ENCODE assay signal across 1 cellular context in the genomic region with DNA sequence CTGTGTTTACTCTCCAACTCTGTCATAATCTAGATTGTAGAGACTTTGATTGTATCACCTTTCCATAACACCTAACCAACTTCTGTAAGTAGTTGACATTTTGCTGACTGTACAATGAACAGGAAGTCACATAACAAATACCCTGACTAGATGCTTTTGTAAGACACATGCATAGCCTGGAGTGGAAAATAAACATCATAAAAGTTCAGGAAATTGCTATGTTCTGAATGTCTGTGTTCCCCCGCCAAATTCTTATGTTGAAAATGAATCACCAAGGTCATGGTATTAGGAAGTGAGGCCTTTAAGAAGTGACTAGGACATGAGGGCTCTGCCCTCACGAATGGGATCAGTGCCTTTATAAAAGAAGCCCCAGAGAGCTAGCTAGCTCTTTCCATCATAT.
TF ChIP-seq lines count a peak whose summit lies in the region.

No MANE protein-coding gene starts in this region.

TF ChIP-seq in HepG2, 621 proteins besides CTCF, POLR2A, EP300 and RAD21 (continued from another document):
- TF ChIP-seq, protein P1, sequence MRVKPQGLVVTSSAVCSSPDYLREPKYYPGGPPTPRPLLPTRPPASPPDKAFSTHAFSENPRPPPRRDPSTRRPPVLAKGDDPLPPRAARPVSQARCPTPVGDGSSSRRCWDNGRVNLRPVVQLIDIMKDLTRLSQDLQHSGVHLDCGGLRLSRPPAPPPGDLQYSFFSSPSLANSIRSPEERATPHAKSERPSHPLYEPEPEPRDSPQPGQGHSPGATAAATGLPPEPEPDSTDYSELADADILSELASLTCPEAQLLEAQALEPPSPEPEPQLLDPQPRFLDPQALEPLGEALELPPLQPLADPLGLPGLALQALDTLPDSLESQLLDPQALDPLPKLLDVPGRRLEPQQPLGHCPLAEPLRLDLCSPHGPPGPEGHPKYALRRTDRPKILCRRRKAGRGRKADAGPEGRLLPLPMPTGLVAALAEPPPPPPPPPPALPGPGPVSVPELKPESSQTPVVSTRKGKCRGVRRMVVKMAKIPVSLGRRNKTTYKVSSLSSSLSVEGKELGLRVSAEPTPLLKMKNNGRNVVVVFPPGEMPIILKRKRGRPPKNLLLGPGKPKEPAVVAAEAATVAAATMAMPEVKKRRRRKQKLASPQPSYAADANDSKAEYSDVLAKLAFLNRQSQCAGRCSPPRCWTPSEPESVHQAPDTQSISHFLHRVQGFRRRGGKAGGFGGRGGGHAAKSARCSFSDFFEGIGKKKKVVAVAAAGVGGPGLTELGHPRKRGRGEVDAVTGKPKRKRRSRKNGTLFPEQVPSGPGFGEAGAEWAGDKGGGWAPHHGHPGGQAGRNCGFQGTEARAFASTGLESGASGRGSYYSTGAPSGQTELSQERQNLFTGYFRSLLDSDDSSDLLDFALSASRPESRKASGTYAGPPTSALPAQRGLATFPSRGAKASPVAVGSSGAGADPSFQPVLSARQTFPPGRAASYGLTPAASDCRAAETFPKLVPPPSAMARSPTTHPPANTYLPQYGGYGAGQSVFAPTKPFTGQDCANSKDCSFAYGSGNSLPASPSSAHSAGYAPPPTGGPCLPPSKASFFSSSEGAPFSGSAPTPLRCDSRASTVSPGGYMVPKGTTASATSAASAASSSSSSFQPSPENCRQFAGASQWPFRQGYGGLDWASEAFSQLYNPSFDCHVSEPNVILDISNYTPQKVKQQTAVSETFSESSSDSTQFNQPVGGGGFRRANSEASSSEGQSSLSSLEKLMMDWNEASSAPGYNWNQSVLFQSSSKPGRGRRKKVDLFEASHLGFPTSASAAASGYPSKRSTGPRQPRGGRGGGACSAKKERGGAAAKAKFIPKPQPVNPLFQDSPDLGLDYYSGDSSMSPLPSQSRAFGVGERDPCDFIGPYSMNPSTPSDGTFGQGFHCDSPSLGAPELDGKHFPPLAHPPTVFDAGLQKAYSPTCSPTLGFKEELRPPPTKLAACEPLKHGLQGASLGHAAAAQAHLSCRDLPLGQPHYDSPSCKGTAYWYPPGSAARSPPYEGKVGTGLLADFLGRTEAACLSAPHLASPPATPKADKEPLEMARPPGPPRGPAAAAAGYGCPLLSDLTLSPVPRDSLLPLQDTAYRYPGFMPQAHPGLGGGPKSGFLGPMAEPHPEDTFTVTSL (CRISPR knock-in tag; IDR thresholded peaks at IDR 0.05; ENCODE audit: borderline replicate concordance) = peak; percentile 35; the same call in 1 of the 2 replicates
- TF ChIP-seq, protein P2, sequence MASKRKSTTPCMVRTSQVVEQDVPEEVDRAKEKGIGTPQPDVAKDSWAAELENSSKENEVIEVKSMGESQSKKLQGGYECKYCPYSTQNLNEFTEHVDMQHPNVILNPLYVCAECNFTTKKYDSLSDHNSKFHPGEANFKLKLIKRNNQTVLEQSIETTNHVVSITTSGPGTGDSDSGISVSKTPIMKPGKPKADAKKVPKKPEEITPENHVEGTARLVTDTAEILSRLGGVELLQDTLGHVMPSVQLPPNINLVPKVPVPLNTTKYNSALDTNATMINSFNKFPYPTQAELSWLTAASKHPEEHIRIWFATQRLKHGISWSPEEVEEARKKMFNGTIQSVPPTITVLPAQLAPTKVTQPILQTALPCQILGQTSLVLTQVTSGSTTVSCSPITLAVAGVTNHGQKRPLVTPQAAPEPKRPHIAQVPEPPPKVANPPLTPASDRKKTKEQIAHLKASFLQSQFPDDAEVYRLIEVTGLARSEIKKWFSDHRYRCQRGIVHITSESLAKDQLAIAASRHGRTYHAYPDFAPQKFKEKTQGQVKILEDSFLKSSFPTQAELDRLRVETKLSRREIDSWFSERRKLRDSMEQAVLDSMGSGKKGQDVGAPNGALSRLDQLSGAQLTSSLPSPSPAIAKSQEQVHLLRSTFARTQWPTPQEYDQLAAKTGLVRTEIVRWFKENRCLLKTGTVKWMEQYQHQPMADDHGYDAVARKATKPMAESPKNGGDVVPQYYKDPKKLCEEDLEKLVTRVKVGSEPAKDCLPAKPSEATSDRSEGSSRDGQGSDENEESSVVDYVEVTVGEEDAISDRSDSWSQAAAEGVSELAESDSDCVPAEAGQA (IDR thresholded peaks at IDR 0.05; ENCODE audit: low read depth) = no peak
- TF ChIP-seq, protein P2 (CRISPR knock-in tag; IDR thresholded peaks at IDR 0.05; ENCODE audit: borderline replicate concordance) = no peak
- no peak for TF ChIP-seq ZNF234 (CRISPR knock-in tag; conservative IDR thresholded peaks at IDR 0.05)
- 0 out of 2 replicates have a peak, but pooled peaks have one; percentile 9 for TF ChIP-seq CREM (IDR thresholded peaks at IDR 0.05)
- TF ChIP-seq CREM (CRISPR knock-in tag; IDR thresholded peaks at IDR 0.05) = no peak
- TF ChIP-seq MAX (IDR thresholded peaks at IDR 0.05) = no peak
- TF ChIP-seq ZNF232 (CRISPR knock-in tag; IDR thresholded peaks at IDR 0.05; ENCODE audit: borderline replicate concordance) = no peak
- TF ChIP-seq DDIT3 (CRISPR knock-in tag; IDR thresholded peaks at IDR 0.05) = no peak
- TF ChIP-seq SMYD3 (CRISPR knock-in tag; IDR thresholded peaks at IDR 0.05) = no peak
- TF ChIP-seq, protein P3, sequence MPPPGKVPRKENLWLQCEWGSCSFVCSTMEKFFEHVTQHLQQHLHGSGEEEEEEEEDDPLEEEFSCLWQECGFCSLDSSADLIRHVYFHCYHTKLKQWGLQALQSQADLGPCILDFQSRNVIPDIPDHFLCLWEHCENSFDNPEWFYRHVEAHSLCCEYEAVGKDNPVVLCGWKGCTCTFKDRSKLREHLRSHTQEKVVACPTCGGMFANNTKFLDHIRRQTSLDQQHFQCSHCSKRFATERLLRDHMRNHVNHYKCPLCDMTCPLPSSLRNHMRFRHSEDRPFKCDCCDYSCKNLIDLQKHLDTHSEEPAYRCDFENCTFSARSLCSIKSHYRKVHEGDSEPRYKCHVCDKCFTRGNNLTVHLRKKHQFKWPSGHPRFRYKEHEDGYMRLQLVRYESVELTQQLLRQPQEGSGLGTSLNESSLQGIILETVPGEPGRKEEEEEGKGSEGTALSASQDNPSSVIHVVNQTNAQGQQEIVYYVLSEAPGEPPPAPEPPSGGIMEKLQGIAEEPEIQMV (CRISPR knock-in tag; IDR thresholded peaks at IDR 0.05; ENCODE audit: low read depth) = no peak
- TF ChIP-seq TEAD3 (CRISPR knock-in tag; optimal IDR thresholded peaks at IDR 0.05; ENCODE audit: borderline replicate concordance) = peak; percentile 18
- no peak for TF ChIP-seq HDAC1 (CRISPR knock-in tag; IDR thresholded peaks at IDR 0.05)
- no peak for TF ChIP-seq ZNF775 (CRISPR knock-in tag; IDR thresholded peaks at IDR 0.05; ENCODE audit: borderline replicate concordance)
- TF ChIP-seq TEAD2 (CRISPR knock-in tag; IDR thresholded peaks at IDR 0.05) = no peak
- peak; percentile 96 for TF ChIP-seq MAFF (IDR thresholded peaks at IDR 0.05; ENCODE audit: low read depth, low read length)
- TF ChIP-seq, protein P4, sequence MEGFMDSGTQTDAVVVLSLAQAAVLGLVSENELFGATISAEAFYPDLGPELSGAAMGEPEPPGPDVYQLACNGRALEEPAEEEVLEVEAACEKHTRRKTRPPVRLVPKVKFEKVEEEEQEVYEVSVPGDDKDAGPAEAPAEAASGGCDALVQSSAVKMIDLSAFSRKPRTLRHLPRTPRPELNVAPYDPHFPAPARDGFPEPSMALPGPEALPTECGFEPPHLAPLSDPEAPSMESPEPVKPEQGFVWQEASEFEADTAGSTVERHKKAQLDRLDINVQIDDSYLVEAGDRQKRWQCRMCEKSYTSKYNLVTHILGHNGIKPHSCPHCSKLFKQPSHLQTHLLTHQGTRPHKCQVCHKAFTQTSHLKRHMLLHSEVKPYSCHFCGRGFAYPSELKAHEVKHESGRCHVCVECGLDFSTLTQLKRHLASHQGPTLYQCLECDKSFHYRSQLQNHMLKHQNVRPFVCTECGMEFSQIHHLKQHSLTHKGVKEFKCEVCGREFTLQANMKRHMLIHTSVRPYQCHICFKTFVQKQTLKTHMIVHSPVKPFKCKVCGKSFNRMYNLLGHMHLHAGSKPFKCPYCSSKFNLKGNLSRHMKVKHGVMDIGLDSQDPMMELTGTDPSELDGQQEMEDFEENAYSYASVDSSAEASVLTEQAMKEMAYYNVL (CRISPR knock-in tag; IDR thresholded peaks at IDR 0.05; ENCODE audit: borderline replicate concordance) = no peak
- TF ChIP-seq ETV5 (CRISPR knock-in tag; IDR thresholded peaks at IDR 0.05; ENCODE audit: borderline replicate concordance) = peak; percentile 61; the same call in 1 of the 2 replicates
- no peak for TF ChIP-seq REPIN1 (CRISPR knock-in tag; IDR thresholded peaks at IDR 0.05; ENCODE audit: borderline replicate concordance, low read depth)
- peak; percentile 93 to 95 for TF ChIP-seq MAFK (conservative IDR thresholded peaks at IDR 0.05 in 1 of 2, IDR thresholded peaks at IDR 0.05 in 1 of 2; ENCODE audit: low read length in 2 of 2)
- TF ChIP-seq SOX5 (CRISPR knock-in tag; IDR thresholded peaks at IDR 0.05; ENCODE audit: borderline replicate concordance) = peak; percentile 18; the same call in 1 of the 2 replicates
- no peak for TF ChIP-seq CREB1 (IDR thresholded peaks at IDR 0.05)
- TF ChIP-seq CREB1 (CRISPR knock-in tag; IDR thresholded peaks at IDR 0.05) = peak; percentile 61
- peak; percentile 74 for TF ChIP-seq FOSL2 (CRISPR knock-in tag; IDR thresholded peaks at IDR 0.05)
- no peak for TF ChIP-seq ESRRA (CRISPR knock-in tag; IDR thresholded peaks at IDR 0.05; ENCODE audit: low read depth)
- TF ChIP-seq RARA (CRISPR knock-in tag; IDR thresholded peaks at IDR 0.05) = peak; percentile 47; the same call in 1 of the 2 replicates
- peak; percentile 87 for TF ChIP-seq ELF3 (CRISPR knock-in tag; IDR thresholded peaks at IDR 0.05)
- 0 out of 2 replicates have a peak, but pooled peaks have one; percentile 19 for TF ChIP-seq KAT8 (CRISPR knock-in tag; IDR thresholded peaks at IDR 0.05)
- 0 out of 2 replicates have a peak, but pooled peaks have one; percentile 31 for TF ChIP-seq ZGPAT (CRISPR knock-in tag; IDR thresholded peaks at IDR 0.05)
- TF ChIP-seq SAP130 (CRISPR knock-in tag; IDR thresholded peaks at IDR 0.05; ENCODE audit: low read depth) = peak; percentile 43
- TF ChIP-seq HMG20A (CRISPR knock-in tag; IDR thresholded peaks at IDR 0.05; ENCODE audit: borderline replicate concordance) = peak; percentile 30; the same call in 1 of the 2 replicates
- TF ChIP-seq ZNF121 (CRISPR knock-in tag; IDR thresholded peaks at IDR 0.05) = no peak
- no peak for TF ChIP-seq CREBL2 (CRISPR knock-in tag; IDR thresholded peaks at IDR 0.05; ENCODE audit: borderline replicate concordance)
- TF ChIP-seq, protein P5, sequence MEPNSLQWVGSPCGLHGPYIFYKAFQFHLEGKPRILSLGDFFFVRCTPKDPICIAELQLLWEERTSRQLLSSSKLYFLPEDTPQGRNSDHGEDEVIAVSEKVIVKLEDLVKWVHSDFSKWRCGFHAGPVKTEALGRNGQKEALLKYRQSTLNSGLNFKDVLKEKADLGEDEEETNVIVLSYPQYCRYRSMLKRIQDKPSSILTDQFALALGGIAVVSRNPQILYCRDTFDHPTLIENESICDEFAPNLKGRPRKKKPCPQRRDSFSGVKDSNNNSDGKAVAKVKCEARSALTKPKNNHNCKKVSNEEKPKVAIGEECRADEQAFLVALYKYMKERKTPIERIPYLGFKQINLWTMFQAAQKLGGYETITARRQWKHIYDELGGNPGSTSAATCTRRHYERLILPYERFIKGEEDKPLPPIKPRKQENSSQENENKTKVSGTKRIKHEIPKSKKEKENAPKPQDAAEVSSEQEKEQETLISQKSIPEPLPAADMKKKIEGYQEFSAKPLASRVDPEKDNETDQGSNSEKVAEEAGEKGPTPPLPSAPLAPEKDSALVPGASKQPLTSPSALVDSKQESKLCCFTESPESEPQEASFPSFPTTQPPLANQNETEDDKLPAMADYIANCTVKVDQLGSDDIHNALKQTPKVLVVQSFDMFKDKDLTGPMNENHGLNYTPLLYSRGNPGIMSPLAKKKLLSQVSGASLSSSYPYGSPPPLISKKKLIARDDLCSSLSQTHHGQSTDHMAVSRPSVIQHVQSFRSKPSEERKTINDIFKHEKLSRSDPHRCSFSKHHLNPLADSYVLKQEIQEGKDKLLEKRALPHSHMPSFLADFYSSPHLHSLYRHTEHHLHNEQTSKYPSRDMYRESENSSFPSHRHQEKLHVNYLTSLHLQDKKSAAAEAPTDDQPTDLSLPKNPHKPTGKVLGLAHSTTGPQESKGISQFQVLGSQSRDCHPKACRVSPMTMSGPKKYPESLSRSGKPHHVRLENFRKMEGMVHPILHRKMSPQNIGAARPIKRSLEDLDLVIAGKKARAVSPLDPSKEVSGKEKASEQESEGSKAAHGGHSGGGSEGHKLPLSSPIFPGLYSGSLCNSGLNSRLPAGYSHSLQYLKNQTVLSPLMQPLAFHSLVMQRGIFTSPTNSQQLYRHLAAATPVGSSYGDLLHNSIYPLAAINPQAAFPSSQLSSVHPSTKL (CRISPR knock-in tag; IDR thresholded peaks at IDR 0.05) = peak; percentile 73
- TF ChIP-seq ZNF431 (CRISPR knock-in tag; IDR thresholded peaks at IDR 0.05; ENCODE audit: borderline replicate concordance, low read depth) = no peak
- TF ChIP-seq MED1 (CRISPR knock-in tag; IDR thresholded peaks at IDR 0.05) = peak; percentile 60
TF ChIP-seq in HepG2: peak in this region for 21.
